Comparison of ENCODE assay signal across 16 cellular contexts in the genomic region with DNA sequence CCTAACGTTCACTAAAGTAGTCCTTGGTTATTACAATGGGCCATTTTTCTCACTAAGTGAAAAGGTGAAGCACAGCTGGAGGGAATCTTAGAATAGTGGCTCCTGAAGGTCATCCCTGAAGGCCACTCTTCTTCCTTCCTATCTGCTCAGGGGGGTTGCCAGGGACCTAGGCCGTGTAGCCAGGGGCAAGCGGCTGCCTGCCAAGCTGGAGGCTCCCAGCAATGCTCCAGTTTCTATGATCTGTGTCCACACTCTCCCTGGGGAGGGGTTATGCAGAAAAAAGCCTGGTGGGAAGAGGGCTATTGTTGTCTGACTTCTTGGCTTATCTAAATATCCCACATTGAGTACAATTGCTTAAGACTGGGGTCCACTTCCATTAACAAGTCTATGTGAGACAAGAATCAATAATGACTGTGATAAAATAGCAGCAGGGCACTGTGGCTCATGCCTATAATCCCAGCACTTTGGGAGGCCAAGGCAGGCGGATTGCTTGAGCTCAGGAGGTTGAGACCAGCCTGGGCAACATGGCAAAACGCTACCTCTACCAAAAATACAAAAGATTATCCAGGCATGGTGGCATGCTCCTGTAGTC. TPM values are rescaled to one million over a fixed set of nuclear protein-coding genes. Genes with fewer than 3 reads are reported as not detected.
DNase-seq lines count a peak whose midpoint lies in the region; ATAC-seq, FAIRE-seq and TF ChIP-seq lines count a peak whose summit lies in the region.
"Had no signal": no experiment of that assay in that cellular context is flagged by ENCODE, and none has a peak within 500 bp of the region (broad histone marks: within the 10 kb centered on the region; RNA-seq: fewer than 3 reads in every experiment).

No MANE protein-coding gene starts in this region.

- no peak for TF ChIP-seq EP300 in HepG2 (IDR thresholded peaks at IDR 0.05; ENCODE audit: low read depth in 2 of 2, low read length in 2 of 2)
- no peak for TF ChIP-seq EP300 in HepG2 (CRISPR knock-in tag; IDR thresholded peaks at IDR 0.05; ENCODE audit: borderline replicate concordance)
- no peak for TF ChIP-seq EP300 in stomach (IDR thresholded peaks at IDR 0.05)

- peaks cover 23% of the 10 kb centered on the region for H3K4me1 Mint-ChIP-seq in GM23338

- H3K4me1 ChIP-seq in GM23338 (ENCODE audit: insufficient read depth) (peaks cover 20% of the 10 kb centered on the region; the same call in 1 of the 2 replicates), HepG2 (ENCODE audit: insufficient read depth, low read length) (peaks cover 47% of the 10 kb centered on the region), stomach (peaks cover 26 to 44% (median 37%) of the 10 kb centered on the region in 4 donors)

- TF ChIP-seq POLR2A in HepG2 (IDR thresholded peaks at IDR 0.05; ENCODE audit: insufficient read depth in 1 of 2, low read depth in 2 of 2, low read length in 2 of 2) (no peak), stomach (IDR thresholded peaks at IDR 0.05) (no peak)

- H3K4me3 ChIP-seq in GM23338 (no peak overlapping the region), HepG2 (replicated peaks in 1 of 3; ENCODE audit: insufficient read depth in 1 of 3, low read depth in 2 of 3, low read length in 3 of 3) (peak overlapping the region in 2 of 3 experiments; percentile 36 to 56; a peak in 3 of 6 replicates), stomach (no peak overlapping the region)
- H3K4me3 ChIP-seq: uterus had no signal

- no peaks in the 10 kb centered on the region for H3K27me3 ChIP-seq in GM23338 (ENCODE audit: insufficient read depth)
- H3K27me3 ChIP-seq in HepG2 (ENCODE audit: control insufficient read depth in 1 of 2, insufficient read depth in 2 of 2, low read length in 2 of 2): no peaks in the 10 kb centered on the region; a peak in 1 of 5 replicates
- H3K27me3 ChIP-seq in stomach: no peaks in the 10 kb centered on the region
- H3K27me3 ChIP-seq: foreskin keratinocyte, uterus had no signal

- H3K27me3 Mint-ChIP-seq in GM23338 (ENCODE audit: insufficient read depth, low read depth, poor library complexity): peaks cover 4% of the 10 kb centered on the region

- H3K4me3 Mint-ChIP-seq in GM23338: no peak overlapping the region
- H3K4me3 Mint-ChIP-seq: activated T-cell treated with anti-CD3 and anti-CD28 coated beads, Interleukin-2, amount 50 U/mL, for 4 hours had no signal

- in situ Hi-C loops in SK-MEL-5 (cut with HindIII; ENCODE audit: low pct_unique_long_range_greater_than_20kb, low sequenced_read_pairs): no loop called here
- in situ Hi-C loops in HepG2 (cut with HindIII; ENCODE audit: extremely low pct_ligation_motif_present, low pct_unique_long_range_greater_than_20kb): no loop called here

- no peak for FAIRE-seq in HepG2 (lab: Jason Lieb, UNC)
- FAIRE-seq: GM19239 had no signal

- H4K20me1 ChIP-seq in GM23338 (replicated peaks; ENCODE audit: insufficient read depth) (0 out of 2 replicates have a peak, but pooled peaks cover under 1% of the 10 kb centered on the region), HepG2 (ENCODE audit: insufficient read depth, low read length) (no peaks in the 10 kb centered on the region)

- H3K27ac Mint-ChIP-seq in GM23338: 0 out of 2 replicates have a peak overlapping the region, but pooled peaks have one; percentile 20

- DNase-seq in GM23338 (ENCODE audit: low spot score) (no peak), SK-MEL-5 (ENCODE audit: low read depth, low spot score) (peak; percentile 55), HepG2 (ENCODE audit: low spot score) (peak; percentile 24), stomach (no peak), AG08395 (ENCODE audit: low spot score) (no peak), NCI-H524 treated with DMSO at 0.1 percent for 48 hours (lab: John Stamatoyannopoulos, UW) (no peak)
- DNase-seq: activated T-cell treated with anti-CD3 and anti-CD28 coated beads, Interleukin-2, amount 50 U/mL, for 4 hours; effector CD4-positive, alpha-beta T cell; foreskin keratinocyte; NCI-H146; NCI-H510A treated with DMSO at 0.1 percent for 48 hours; T-helper 2 cell; uterus had no signal

- no peak overlapping the region for H2AFZ ChIP-seq in GM23338
- no peak overlapping the region for H2AFZ ChIP-seq in HepG2 (ENCODE audit: low read length)

- ATAC-seq in GM23338: no peak
- no peak for ATAC-seq in HepG2
- ATAC-seq in GM19328 (IDR thresholded peaks at IDR 0.05; ENCODE audit: unreplicated experiment): no peak
- ATAC-seq: activated T-cell treated with anti-CD3 and anti-CD28 coated beads, Interleukin-2, amount 50 U/mL, for 4 hours; foreskin keratinocyte had no signal

- H3K27ac ChIP-seq in GM23338 (ENCODE audit: low read depth): no peak overlapping the region
- H3K27ac ChIP-seq in HepG2 (ENCODE audit: extremely low read length, insufficient read depth, low read length): peak overlapping the region; percentile 58
- H3K27ac ChIP-seq in stomach: peak overlapping the region; percentile 61 to 83 (median 72)
- H3K27ac ChIP-seq: C4-2B, uterus had no signal

- CTCF ChIA-PET in HepG2 (lab: Yijun Ruan, JAX; ENCODE audit: low intra/inter-chr PET ratio, low total read pairs): no interaction called here

- peak overlapping the region; percentile 57; the same call in 1 of the 2 replicates for H3K9ac ChIP-seq in HepG2 (ENCODE audit: insufficient read depth, low read depth, low read length)

- H3K36me3 Mint-ChIP-seq in GM23338 (ENCODE audit: low read depth): peaks cover 3% of the 10 kb centered on the region; the same call in 2 of the 3 replicates

- TF ChIP-seq CTCF in GM23338 (conservative IDR thresholded peaks at IDR 0.05; ENCODE audit: low read depth in 2 of 2) (no peak), HepG2 (CRISPR knock-in tag; IDR thresholded peaks at IDR 0.05) (no peak), stomach (IDR thresholded peaks at IDR 0.05) (no peak)

- H3K4me2 ChIP-seq in GM23338 (no peak overlapping the region), HepG2 (ENCODE audit: low read depth, low read length) (peak overlapping the region; percentile 77)

- H3K79me2 ChIP-seq in GM23338 (replicated peaks; ENCODE audit: insufficient read depth) (no peaks in the 10 kb centered on the region), HepG2 (ENCODE audit: insufficient read depth, low read length) (no peaks in the 10 kb centered on the region)

- no TSS peak for BruUV-seq in HepG2 (replicated peaks; lab: Mats Ljungman, UMichigan)

- intact Hi-C loops in HepG2 (cut with micrococcal nuclease; ENCODE audit: unreplicated experiment) (no loop called here), stomach (cut with DNase I; ENCODE audit: low total_unique reads) (no loop called here)

- no peak for TF ChIP-seq RAD21 in HepG2 (CRISPR knock-in tag; IDR thresholded peaks at IDR 0.05)

- 55% methylated on average over 4 of the region's 5 CpGs for WGBS in HepG2 (ENCODE audit: low lambda C conversion rate)
- WGBS in stomach, 5 donors: 50 to 62% (median 59%) methylated on average over 5 of the region's 5 CpGs

- H3F3A ChIP-seq in GM23338 (replicated peaks; ENCODE audit: low read depth): no peaks in the 10 kb centered on the region

- H3K36me3 ChIP-seq in GM23338 (ENCODE audit: insufficient read depth) (no peaks in the 10 kb centered on the region), HepG2 (replicated peaks in 1 of 2; ENCODE audit: control insufficient read depth in 1 of 2, insufficient read depth in 2 of 2, low read length in 2 of 2) (no peaks in the 10 kb centered on the region), stomach (peaks cover 0 to 34% (median 28%) of the 10 kb centered on the region in 4 donors)
- H3K36me3 ChIP-seq: uterus had no signal

- no peaks in the 10 kb centered on the region for H3K9me2 ChIP-seq in GM23338 (ENCODE audit: insufficient read depth)

- no peaks in the 10 kb centered on the region; the same call in 2 of the 3 replicates for H3K9me3 Mint-ChIP-seq in GM23338
- H3K9me3 Mint-ChIP-seq: activated T-cell treated with anti-CD3 and anti-CD28 coated beads, Interleukin-2, amount 50 U/mL, for 4 hours had no signal

- no peaks in the 10 kb centered on the region for H3K9me3 ChIP-seq in HepG2 (ENCODE audit: low read length)
- H3K9me3 ChIP-seq in stomach: no peaks in the 10 kb centered on the region
- H3K9me3 ChIP-seq: uterus had no signal

- POLR2A ChIA-PET in HepG2 (lab: Yijun Ruan, JAX): interaction anchor here (1.5 kb wide), 1 partner anchor 56 kb away, joined by 5 read pairs; a partner anchor contains a TSS

RNA-seq across cellular contexts. Expression of a gene that starts 3.8 kb away (rescaled TPM):
- total RNA-seq in GM23338 (2014; rRNA removed; shearing (Covaris generic)): 6.2 and 9.6 TPM in 2 replicates
- 12.5 and 15.8 TPM in 2 replicates for polyA plus RNA-seq in GM23338 (2016; fragmentation: Nextera tagmentation; extraction: Ambion mirVana)
- 16.0 and 20.9 TPM in 2 replicates for total RNA-seq in SK-MEL-5 (2014; rRNA removed; shearing (Covaris generic))
- 5.9 and 8.3 TPM in 2 replicates for polyA plus RNA-seq in SK-MEL-5 (2015; cell fraction: cytosol; rRNA removed)
- 27.7 and 42.7 TPM in 2 replicates for polyA plus RNA-seq in SK-MEL-5 (2015; cell fraction: nucleus; rRNA removed)
- total RNA-seq in HepG2 (2016; rRNA removed; fragmentation: Illumina TruSeq; extraction: Trizol): 9.1 and 10.2 TPM in 2 replicates
- total RNA-seq in HepG2 (2016; cell fraction: cytosol; rRNA removed; fragmentation: Illumina TruSeq; extraction: Trizol; ENCODE audit: low read depth): 5.0 and 8.8 TPM in 2 replicates
- total RNA-seq in HepG2 (2016; cell fraction: insoluble cytoplasmic fraction; rRNA removed; fragmentation: Illumina TruSeq; extraction: Trizol): 8.8 and 10.5 TPM in 2 replicates
- total RNA-seq in HepG2 (2016; cell fraction: membrane; rRNA removed; fragmentation: Illumina TruSeq; extraction: Trizol): 8.3 and 10.7 TPM in 2 replicates
- total RNA-seq in HepG2 (2016; cell fraction: nucleus; rRNA removed; fragmentation: Illumina TruSeq; extraction: Trizol): 5.9 and 6.9 TPM in 2 replicates
- polyA plus RNA-seq in HepG2 (2011; rRNA removed): 12.9 and 13.5 TPM in 2 replicates
- polyA plus RNA-seq in HepG2 (2011; cell fraction: cytosol; rRNA removed): 4.2 and 6.9 TPM in 2 replicates
- polyA plus RNA-seq in HepG2 (2011; cell fraction: nucleus; rRNA removed): 11.8 and 15.2 TPM in 2 replicates
- polyA plus RNA-seq in HepG2 (2012): 11.8 and 14.6 TPM in 2 replicates
- polyA plus RNA-seq in HepG2 (2016; cell fraction: cytosol; fragmentation: Illumina TruSeq; extraction: Trizol; ENCODE audit: low read depth): 7.0 and 8.7 TPM in 2 replicates
- 10.0 and 11.0 TPM in 2 replicates for polyA plus RNA-seq in HepG2 (2016; cell fraction: insoluble cytoplasmic fraction; fragmentation: Illumina TruSeq; extraction: Trizol; ENCODE audit: low read depth)
- polyA plus RNA-seq in HepG2 (2016; cell fraction: membrane; fragmentation: Illumina TruSeq; extraction: Trizol; ENCODE audit: low read depth): 7.3 and 7.9 TPM in 2 replicates
- polyA plus RNA-seq in HepG2 (2016; cell fraction: nucleus; fragmentation: Illumina TruSeq; extraction: Trizol; ENCODE audit: insufficient read depth, low read depth): 10.7 and 12.0 TPM in 2 replicates
- polyA minus RNA-seq in HepG2 (2011; rRNA and poly(A)+ RNA removed; ENCODE audit: low replicate concordance): 1.8 and 4.3 TPM in 2 replicates
- polyA minus RNA-seq in HepG2 (2011; cell fraction: cytosol; rRNA and poly(A)+ RNA removed): 1.9 and 2.1 TPM in 2 replicates
- 12.6 and 12.9 TPM in 2 replicates for polyA minus RNA-seq in HepG2 (2011; cell fraction: nucleus; rRNA and poly(A)+ RNA removed)
- 10 to 100 TPM in 4 of 5 donors, 1 to 10 TPM in 1; 1.2 to 22.2 (median 12.3) TPM for total RNA-seq in stomach
- 10 to 100 TPM; 44.8 to 73.3 (median 53.0) TPM for polyA plus RNA-seq in stomach

RNA-seq across cellular contexts. Expression of a gene that starts 4.1 kb away (rescaled TPM):
- total RNA-seq in GM23338 (2014; rRNA removed; shearing (Covaris generic)): 15.6 and 22.8 TPM in 2 replicates
- polyA plus RNA-seq in GM23338 (2016; fragmentation: Nextera tagmentation; extraction: Ambion mirVana): 20.9 and 24.0 TPM in 2 replicates
- 28.6 and 30.7 TPM in 2 replicates for total RNA-seq in SK-MEL-5 (2014; rRNA removed; shearing (Covaris generic))
- polyA plus RNA-seq in SK-MEL-5 (2015; cell fraction: cytosol; rRNA removed): 18.6 and 19.5 TPM in 2 replicates
- 4.6 and 5.8 TPM in 2 replicates for polyA plus RNA-seq in SK-MEL-5 (2015; cell fraction: nucleus; rRNA removed)
- total RNA-seq in HepG2 (2016; rRNA removed; fragmentation: Illumina TruSeq; extraction: Trizol): 39.0 and 54.5 TPM in 2 replicates
- total RNA-seq in HepG2 (2016; cell fraction: cytosol; rRNA removed; fragmentation: Illumina TruSeq; extraction: Trizol; ENCODE audit: low read depth): 14.7 and 17.1 TPM in 2 replicates
- 40.7 and 55.2 TPM in 2 replicates for total RNA-seq in HepG2 (2016; cell fraction: insoluble cytoplasmic fraction; rRNA removed; fragmentation: Illumina TruSeq; extraction: Trizol)
- total RNA-seq in HepG2 (2016; cell fraction: membrane; rRNA removed; fragmentation: Illumina TruSeq; extraction: Trizol): 23.8 and 26.2 TPM in 2 replicates
- 18.2 and 18.7 TPM in 2 replicates for total RNA-seq in HepG2 (2016; cell fraction: nucleus; rRNA removed; fragmentation: Illumina TruSeq; extraction: Trizol)
- polyA plus RNA-seq in HepG2 (2011; rRNA removed): 13.8 and 16.8 TPM in 2 replicates
- polyA plus RNA-seq in HepG2 (2011; cell fraction: cytosol; rRNA removed): 11.2 and 14.1 TPM in 2 replicates
- 3.5 and 4.2 TPM in 2 replicates for polyA plus RNA-seq in HepG2 (2011; cell fraction: nucleus; rRNA removed)
- polyA plus RNA-seq in HepG2 (2012): 28.8 and 31.6 TPM in 2 replicates
- 12.9 and 16.0 TPM in 2 replicates for polyA plus RNA-seq in HepG2 (2016; cell fraction: cytosol; fragmentation: Illumina TruSeq; extraction: Trizol; ENCODE audit: low read depth)
- 49.4 and 55.6 TPM in 2 replicates for polyA plus RNA-seq in HepG2 (2016; cell fraction: insoluble cytoplasmic fraction; fragmentation: Illumina TruSeq; extraction: Trizol; ENCODE audit: low read depth)
- polyA plus RNA-seq in HepG2 (2016; cell fraction: membrane; fragmentation: Illumina TruSeq; extraction: Trizol; ENCODE audit: low read depth): 16.3 and 17.4 TPM in 2 replicates
- polyA plus RNA-seq in HepG2 (2016; cell fraction: nucleus; fragmentation: Illumina TruSeq; extraction: Trizol; ENCODE audit: insufficient read depth, low read depth): 19.4 and 21.6 TPM in 2 replicates
- 3.2 and 10.4 TPM in 2 replicates for polyA minus RNA-seq in HepG2 (2011; rRNA and poly(A)+ RNA removed; ENCODE audit: low replicate concordance)
- 17.8 and 18.6 TPM in 2 replicates for polyA minus RNA-seq in HepG2 (2011; cell fraction: cytosol; rRNA and poly(A)+ RNA removed)
- polyA minus RNA-seq in HepG2 (2011; cell fraction: nucleus; rRNA and poly(A)+ RNA removed): 13.4 and 14.0 TPM in 2 replicates
- 10 to 100 TPM in 2 of 5 donors, 1 to 10 TPM in 2, not detected in 1; 2.2 to 79.4 (median 24.1) TPM for total RNA-seq in stomach
- 10 to 100 TPM; 40.0 to 52.7 (median 48.7) TPM for polyA plus RNA-seq in stomach

RNA-seq across cellular contexts. Expression of a gene that starts 56.1 kb away (rescaled TPM):
- 54.5 and 64.0 TPM in 2 replicates for total RNA-seq in GM23338 (2014; rRNA removed; shearing (Covaris generic))
- polyA plus RNA-seq in GM23338 (2016; fragmentation: Nextera tagmentation; extraction: Ambion mirVana) (22.6 and 26.9 TPM in 2 replicates), HepG2 (2011; rRNA removed) (4.4 and 5.2 TPM in 2 replicates), stomach (1 to 10 TPM; 4.6 to 6.9 (median 6.0) TPM)
- 27.2 and 29.4 TPM in 2 replicates for total RNA-seq in SK-MEL-5 (2014; rRNA removed; shearing (Covaris generic))
- polyA plus RNA-seq in SK-MEL-5 (2015; cell fraction: cytosol; rRNA removed): 28.5 and 34.9 TPM in 2 replicates
- polyA plus RNA-seq in SK-MEL-5 (2015; cell fraction: nucleus; rRNA removed): 12.4 and 24.4 TPM in 2 replicates
- total RNA-seq in HepG2 (2016; rRNA removed; fragmentation: Illumina TruSeq; extraction: Trizol) (31.1 and 43.0 TPM in 2 replicates), stomach (10 to 100 TPM in 3 of 5 donors, 1 to 10 TPM in 2; 1.8 to 29.4 (median 11.4) TPM)
- total RNA-seq in HepG2 (2016; cell fraction: cytosol; rRNA removed; fragmentation: Illumina TruSeq; extraction: Trizol; ENCODE audit: low read depth): 22.8 and 29.5 TPM in 2 replicates
- total RNA-seq in HepG2 (2016; cell fraction: insoluble cytoplasmic fraction; rRNA removed; fragmentation: Illumina TruSeq; extraction: Trizol): 30.2 and 36.7 TPM in 2 replicates
- 17.9 and 21.0 TPM in 2 replicates for total RNA-seq in HepG2 (2016; cell fraction: membrane; rRNA removed; fragmentation: Illumina TruSeq; extraction: Trizol)
- total RNA-seq in HepG2 (2016; cell fraction: nucleus; rRNA removed; fragmentation: Illumina TruSeq; extraction: Trizol): 19.2 and 25.1 TPM in 2 replicates
- polyA plus RNA-seq in HepG2 (2011; cell fraction: cytosol; rRNA removed): 3.7 and 3.8 TPM in 2 replicates
- polyA plus RNA-seq in HepG2 (2011; cell fraction: nucleus; rRNA removed): 5.2 and 6.2 TPM in 2 replicates
- 7.8 and 11.4 TPM in 2 replicates for polyA plus RNA-seq in HepG2 (2012)
- 1.1 and 1.8 TPM in 2 replicates for polyA plus RNA-seq in HepG2 (2016; cell fraction: cytosol; fragmentation: Illumina TruSeq; extraction: Trizol; ENCODE audit: low read depth)
- polyA plus RNA-seq in HepG2 (2016; cell fraction: insoluble cytoplasmic fraction; fragmentation: Illumina TruSeq; extraction: Trizol; ENCODE audit: low read depth): 23.8 and 26.8 TPM in 2 replicates
- 4.5 and 4.9 TPM in 2 replicates for polyA plus RNA-seq in HepG2 (2016; cell fraction: membrane; fragmentation: Illumina TruSeq; extraction: Trizol; ENCODE audit: low read depth)
- polyA plus RNA-seq in HepG2 (2016; cell fraction: nucleus; fragmentation: Illumina TruSeq; extraction: Trizol; ENCODE audit: insufficient read depth, low read depth): 17.3 and 19.4 TPM in 2 replicates
- 5.7 and 8.3 TPM in 2 replicates for polyA minus RNA-seq in HepG2 (2011; rRNA and poly(A)+ RNA removed; ENCODE audit: low replicate concordance)
- polyA minus RNA-seq in HepG2 (2011; cell fraction: cytosol; rRNA and poly(A)+ RNA removed): 9.0 and 10.6 TPM in 2 replicates
- polyA minus RNA-seq in HepG2 (2011; cell fraction: nucleus; rRNA and poly(A)+ RNA removed): 22.0 and 25.2 TPM in 2 replicates

Comparison
In these comparisons a context has a peak if more than half of its experiments do, and no peak if none do; other contexts are left out.
1. DNase-seq: peak in SK-MEL-5 (single experiment) and HepG2 (single experiment); none in GM23338 (single experiment), stomach (single experiment), AG08395 (single experiment) and NCI-H524 treated with DMSO at 0.1 percent for 48 hours (single experiment).
2. H3K4me3 ChIP-seq: peak in HepG2 (2 of 3); none in GM23338 (single experiment) and stomach (0 of 4).